8 cellular contexts compared by ENCODE assay signal in genomic region chr6:28922841-28923317, GRCh38. TPM values are rescaled to one million over a fixed set of nuclear protein-coding genes. Genes with fewer than 3 reads are reported as not detected.
DNase-seq lines count a peak whose midpoint lies in the region; ATAC-seq and TF ChIP-seq lines count a peak whose summit lies in the region.

No MANE protein-coding gene starts in this region.

- H3K4me1 Mint-ChIP-seq in CD8-positive, alpha-beta memory T cell = peaks cover 34 to 53% (median 49%) of the 10 kb centered on the region in 3 donors

- H3K4me1 ChIP-seq in CD8-positive, alpha-beta memory T cell (ENCODE audit: insufficient read depth, low read length) = peaks cover 42% of the 10 kb centered on the region

- H3K4me3 ChIP-seq in CD8-positive, alpha-beta memory T cell (ENCODE audit: low read length) = peak overlapping the region; percentile 59
- H3K4me3 ChIP-seq in retinal pigment epithelial cell (ENCODE audit: low read length) = peak overlapping the region; percentile 95

- peak; percentile 27 for ATAC-seq in GM19351 (IDR thresholded peaks at IDR 0.05; ENCODE audit: unreplicated experiment)
- peak; percentile 28 for ATAC-seq in HG03442 (IDR thresholded peaks at IDR 0.05; ENCODE audit: unreplicated experiment)
- no peak for ATAC-seq in HG03521 (IDR thresholded peaks at IDR 0.05; ENCODE audit: unreplicated experiment)

- peak overlapping the region; percentile 90 to 98 (median 95) for H3K4me3 Mint-ChIP-seq in CD8-positive, alpha-beta memory T cell

- CTCF ChIA-PET in CD8-positive, alpha-beta memory T cell (lab: Charles Lee) = interaction anchor here (0.9 to 3.7 kb wide), 14 partner anchors 13 to 93 kb away, joined by 3 to 30 read pairs (median 5); no protein-coding TSS in a partner anchor

- peaks cover 0 to under 1% of the 10 kb centered on the region in 2 donors for H3K27me3 Mint-ChIP-seq in CD8-positive, alpha-beta memory T cell

- peak overlapping the region; percentile 87 to 97 (median 94) for H3K27ac Mint-ChIP-seq in CD8-positive, alpha-beta memory T cell

- no peaks in the 10 kb centered on the region for H3K27me3 ChIP-seq in CD8-positive, alpha-beta memory T cell (ENCODE audit: insufficient read depth, low read length, poor library complexity, severe bottlenecking)

- POLR2A ChIA-PET in CD8-positive, alpha-beta memory T cell (lab: Charles Lee) = interaction anchor here (0.9 to 2.2 kb wide), 12 partner anchors 9 to 86 kb away, joined by 3 to 24 read pairs (median 5); no protein-coding TSS in a partner anchor

- H3K36me3 Mint-ChIP-seq in CD8-positive, alpha-beta memory T cell = peaks cover 3 to 54% (median 8%) of the 10 kb centered on the region in 3 donors

- no peaks in the 10 kb centered on the region for H3K9me3 Mint-ChIP-seq in CD8-positive, alpha-beta memory T cell

- peak in 4 of 5 donors; percentile 23 to 58 (median 32) for DNase-seq in CD8-positive, alpha-beta memory T cell
- DNase-seq in RPMI7951 (ENCODE audit: low read depth) (peak; percentile 40), amygdala (lab: John Stamatoyannopoulos, UW) (peak in 31 of 56 donors; percentile 8 to 56 (median 33)), hepatic stellate cell (ENCODE audit: low spot score) (peak; percentile 26), retinal pigment epithelial cell (ENCODE audit: low read depth) (no peak)

- H3K27ac ChIP-seq in CD8-positive, alpha-beta memory T cell (ENCODE audit: low read depth, low read length) = peak overlapping the region; percentile 72

- H3K9me3 ChIP-seq in CD8-positive, alpha-beta memory T cell (ENCODE audit: low read length) = no peaks in the 10 kb centered on the region

- no peak for TF ChIP-seq CTCF in retinal pigment epithelial cell (conservative IDR thresholded peaks at IDR 0.05; ENCODE audit: low read depth, low read length)

- H3K36me3 ChIP-seq in CD8-positive, alpha-beta memory T cell (ENCODE audit: insufficient read depth, low read length) = peaks cover 26% of the 10 kb centered on the region

RNA-seq across cellular contexts. Expression of gene TRIM27, which starts 0.9 kb away (rescaled TPM):
- 10 to 100 TPM; 67.7 to 69.2 TPM for total RNA-seq in CD8-positive, alpha-beta memory T cell
- 61.6 TPM for polyA plus RNA-seq in CD8-positive, alpha-beta memory T cell
- 47.3 and 62.2 TPM in 2 replicates for total RNA-seq in RPMI7951 (2014; rRNA removed; shearing (Covaris generic))
